16 cellular contexts compared by ENCODE assay signal in the genomic region with DNA sequence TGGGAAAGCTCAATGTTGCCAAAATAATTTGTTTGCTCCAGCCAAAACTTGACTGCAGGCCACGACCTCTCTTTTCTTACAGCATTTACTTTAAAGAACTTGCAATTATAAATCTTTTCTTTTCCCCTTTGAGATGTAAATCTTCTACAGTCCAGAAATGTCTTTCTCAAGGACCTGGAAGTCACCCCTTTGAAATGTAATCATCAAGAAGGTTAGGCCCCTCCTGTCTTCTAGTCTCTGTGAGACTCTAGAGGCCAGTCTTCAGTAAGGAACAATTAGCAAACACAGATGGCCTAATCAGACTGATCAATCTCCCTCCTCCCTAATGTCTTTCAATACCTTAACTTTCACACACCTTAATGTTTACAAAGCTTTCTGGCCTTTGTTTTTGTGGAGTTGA.
DNase-seq lines count a peak whose midpoint lies in the region; ATAC-seq and TF ChIP-seq lines count a peak whose summit lies in the region.
"Had no signal": no experiment of that assay in that cellular context is flagged by ENCODE, and none has a peak within 500 bp of the region (broad histone marks: within the 10 kb centered on the region; RNA-seq: fewer than 3 reads in every experiment).

No MANE protein-coding gene starts in this region.

- H2AFZ ChIP-seq in GM23338 = no peak overlapping the region

- POLR2A ChIA-PET in WTC11 (lab: Charles Lee) = no interaction called here

- ATAC-seq in GM23338 (peak; percentile 40; the same call in 2 of the 3 replicates), WTC11 (peak; percentile 73)

- DNase-seq in GM23338 (ENCODE audit: low spot score) (peak; percentile 37), WTC11 (ENCODE audit: low spot score) (no peak), fibroblast of peridontal ligament (ENCODE audit: extremely low read depth) (peak; percentile 48), mesendoderm (peak; percentile 25), AG20443 (ENCODE audit: low spot score) (no peak), GM13976 (ENCODE audit: low spot score) (no peak), foreskin melanocyte (no peak)
- DNase-seq in effector memory CD4-positive, alpha-beta T cell = no peak
- DNase-seq: ACHN; AML-193; Caco-2; CD4-positive, alpha-beta T cell; DMS153; DMS79 treated with DMSO at 0.1 percent for 48 hours had no signal

- no peak overlapping the region for H3K23ac ChIP-seq in mesendoderm (ENCODE audit: low read length)

- 0 out of 2 replicates have a peak, but pooled peaks cover 2% of the 10 kb centered on the region for H3K27me3 ChIP-seq in GM23338 (ENCODE audit: insufficient read depth)
- no peaks in the 10 kb centered on the region for H3K27me3 ChIP-seq in mesendoderm (ENCODE audit: insufficient read depth, low read length, poor library complexity)
- H3K27me3 ChIP-seq in effector memory CD4-positive, alpha-beta T cell (replicated peaks; ENCODE audit: control insufficient read depth, insufficient read depth, low read length, poor library complexity, severe bottlenecking) = no peaks in the 10 kb centered on the region

- H3K27me3 Mint-ChIP-seq in GM23338 (ENCODE audit: insufficient read depth, low read depth, poor library complexity) = no peaks in the 10 kb centered on the region
- H3K27me3 Mint-ChIP-seq in WTC11 (ENCODE audit: low read depth) = peaks cover 10% of the 10 kb centered on the region
- H3K27me3 Mint-ChIP-seq: CD4-positive, alpha-beta T cell had no signal

- TF ChIP-seq CTCF in GM23338 (conservative IDR thresholded peaks at IDR 0.05; ENCODE audit: low read depth in 2 of 2) = no peak
- no peak for TF ChIP-seq CTCF in WTC11 (IDR thresholded peaks at IDR 0.05)
- TF ChIP-seq CTCF in GM13976 (IDR thresholded peaks at IDR 0.05; ENCODE audit: borderline replicate concordance, control extremely low read depth, extremely low read depth, insufficient read depth, missing control alignments) = no peak

- H4K8ac ChIP-seq in mesendoderm (ENCODE audit: low read depth, low read length) = no peak overlapping the region

- H3K9me2 ChIP-seq in GM23338 (ENCODE audit: insufficient read depth) = no peaks in the 10 kb centered on the region

- no peak overlapping the region for H3K9ac ChIP-seq in mesendoderm (ENCODE audit: low read length)

- CTCF ChIA-PET in WTC11 (lab: Charles Lee) = no interaction called here

- no peak overlapping the region for H3K4ac ChIP-seq in mesendoderm (ENCODE audit: low read depth, low read length)

- H3F3A ChIP-seq in GM23338 (replicated peaks; ENCODE audit: low read depth) = no peaks in the 10 kb centered on the region

- H3K4me3 Mint-ChIP-seq in GM23338 = no peak overlapping the region
- no peak overlapping the region for H3K4me3 Mint-ChIP-seq in WTC11
- H3K4me3 Mint-ChIP-seq: CD4-positive, alpha-beta T cell had no signal

- no peak overlapping the region for H3K4me3 ChIP-seq in GM23338
- H3K4me3 ChIP-seq in mesendoderm (ENCODE audit: low read length) = no peak overlapping the region
- H3K4me3 ChIP-seq in effector memory CD4-positive, alpha-beta T cell (ENCODE audit: insufficient read depth, low read depth, low read length, poor library complexity, severe bottlenecking) = no peak overlapping the region
- H3K4me3 ChIP-seq: HAP-1 had no signal

- H4K20me1 ChIP-seq in GM23338 (replicated peaks; ENCODE audit: insufficient read depth) = no peaks in the 10 kb centered on the region

- in situ Hi-C loops in GM13976 (cut with MboI; ENCODE audit: low sequenced_read_pairs, unreplicated experiment) = no loop called here

- no peak overlapping the region for H2BK120ac ChIP-seq in mesendoderm (ENCODE audit: low read depth, low read length)

- H3K18ac ChIP-seq in mesendoderm (ENCODE audit: low read length) = no peak overlapping the region

- H3K4me2 ChIP-seq in GM23338 (no peak overlapping the region), mesendoderm (ENCODE audit: low read length) (no peak overlapping the region)

- H3K4me1 Mint-ChIP-seq in GM23338 (peaks cover under 1% of the 10 kb centered on the region; the same call in 1 of the 3 replicates), WTC11 (0 out of 2 replicates have a peak, but pooled peaks cover under 1% of the 10 kb centered on the region)

- H4K5ac ChIP-seq in mesendoderm (ENCODE audit: low read length) = no peak overlapping the region

- peak overlapping the region; percentile 57 for H2BK15ac ChIP-seq in mesendoderm (replicated peaks; ENCODE audit: low read depth)

- H3K36me3 Mint-ChIP-seq in GM23338 (ENCODE audit: low read depth) (no peaks in the 10 kb centered on the region), WTC11 (no peaks in the 10 kb centered on the region)

- H3K79me2 ChIP-seq in GM23338 (replicated peaks; ENCODE audit: insufficient read depth) (no peaks in the 10 kb centered on the region), mesendoderm (ENCODE audit: control insufficient read depth, insufficient read depth, low read length) (no peaks in the 10 kb centered on the region)

- H3K9me3 Mint-ChIP-seq in GM23338 = no peaks in the 10 kb centered on the region
- H3K9me3 Mint-ChIP-seq in WTC11 = no peaks in the 10 kb centered on the region

- no peaks in the 10 kb centered on the region for H3K9me3 ChIP-seq in effector memory CD4-positive, alpha-beta T cell (ENCODE audit: control insufficient read depth, low read length)
- H3K9me3 ChIP-seq: Caco-2, HAP-1 had no signal

- H3K27ac Mint-ChIP-seq in GM23338 (no peak overlapping the region), WTC11 (no peak overlapping the region)
- H3K27ac Mint-ChIP-seq: CD4-positive, alpha-beta T cell had no signal

- no peak overlapping the region for H2AK5ac ChIP-seq in mesendoderm (ENCODE audit: low read length)

- H2BK5ac ChIP-seq in mesendoderm (ENCODE audit: low read length) = no peak overlapping the region

- H3K27ac ChIP-seq in GM23338 (ENCODE audit: low read depth) (no peak overlapping the region), mesendoderm (ENCODE audit: low read depth, low read length) (no peak overlapping the region)
- no peak overlapping the region for H3K27ac ChIP-seq in effector memory CD4-positive, alpha-beta T cell (ENCODE audit: insufficient read depth, low read length, poor library complexity, severe bottlenecking)
- H3K27ac ChIP-seq: C4-2B had no signal

- no peaks in the 10 kb centered on the region for H3K79me1 ChIP-seq in mesendoderm (ENCODE audit: low read length)

- no peaks in the 10 kb centered on the region for H3K4me1 ChIP-seq in GM23338 (ENCODE audit: insufficient read depth)
- no peaks in the 10 kb centered on the region for H3K4me1 ChIP-seq in mesendoderm (ENCODE audit: control insufficient read depth, low read depth, low read length)
- no peaks in the 10 kb centered on the region for H3K4me1 ChIP-seq in effector memory CD4-positive, alpha-beta T cell (ENCODE audit: control insufficient read depth, insufficient read depth, low read length, poor library complexity, severe bottlenecking)
- H3K4me1 ChIP-seq: Caco-2 had no signal

- no peaks in the 10 kb centered on the region for H3K36me3 ChIP-seq in GM23338 (ENCODE audit: insufficient read depth)
- H3K36me3 ChIP-seq in mesendoderm (ENCODE audit: control insufficient read depth, insufficient read depth, low read length) = no peaks in the 10 kb centered on the region
- H3K36me3 ChIP-seq in effector memory CD4-positive, alpha-beta T cell (ENCODE audit: control insufficient read depth, insufficient read depth, low read length) = no peaks in the 10 kb centered on the region
- H3K36me3 ChIP-seq: HAP-1 had no signal

- H3K56ac ChIP-seq in mesendoderm (ENCODE audit: low read length) = no peak overlapping the region

- WGBS in mesendoderm (ENCODE audit: extremely low coverage, insufficient coverage, low lambda C conversion rate) = no CpG with 5 or more reads among the region's 1 CpG

TF ChIP-seq in GM23338, 12 proteins besides CTCF, POLR2A, EP300 and RAD21 (continues in another document):
- TF ChIP-seq EZH2 (IDR thresholded peaks at IDR 0.05; ENCODE audit: low read depth, unreplicated experiment) = no peak
- TF ChIP-seq ZNF114 (CRISPR knock-in tag; IDR thresholded peaks at IDR 0.05) = no peak
- no peak for TF ChIP-seq POLR2AphosphoS5 (IDR thresholded peaks at IDR 0.05; ENCODE audit: low read depth)
- no peak for TF ChIP-seq ZNF331 (CRISPR knock-in tag; IDR thresholded peaks at IDR 0.05; ENCODE audit: low read depth)

TF ChIP-seq in WTC11, 78 proteins besides CTCF, POLR2A, EP300 and RAD21 (continues in another document):
- TF ChIP-seq ZNF138 (CRISPR knock-in tag; conservative IDR thresholded peaks at IDR 0.05) (no peak), RELA (CRISPR knock-in tag; IDR thresholded peaks at IDR 0.05; ENCODE audit: borderline replicate concordance) (no peak), GRHL2 (CRISPR knock-in tag; IDR thresholded peaks at IDR 0.05; ENCODE audit: insufficient replicate concordance, severe bottlenecking) (no peak), ZNF263 (CRISPR knock-in tag; IDR thresholded peaks at IDR 0.05; ENCODE audit: low read depth) (no peak), ZNF423 (CRISPR knock-in tag; IDR thresholded peaks at IDR 0.05) (no peak), ZNF671 (CRISPR knock-in tag; IDR thresholded peaks at IDR 0.05) (no peak), ZBTB21 (CRISPR knock-in tag; IDR thresholded peaks at IDR 0.05; ENCODE audit: borderline replicate concordance) (no peak)

Comparison
In these comparisons a context has a peak if more than half of its experiments do, and no peak if none do; other contexts are left out.
1. DNase-seq: peak in GM23338 (single experiment), fibroblast of peridontal ligament (single experiment) and mesendoderm (single experiment); none in WTC11 (single experiment), AG20443 (single experiment), GM13976 (single experiment), foreskin melanocyte (single experiment) and effector memory CD4-positive, alpha-beta T cell (0 of 3).